8 cellular contexts compared by ENCODE assay signal in the genomic region with DNA sequence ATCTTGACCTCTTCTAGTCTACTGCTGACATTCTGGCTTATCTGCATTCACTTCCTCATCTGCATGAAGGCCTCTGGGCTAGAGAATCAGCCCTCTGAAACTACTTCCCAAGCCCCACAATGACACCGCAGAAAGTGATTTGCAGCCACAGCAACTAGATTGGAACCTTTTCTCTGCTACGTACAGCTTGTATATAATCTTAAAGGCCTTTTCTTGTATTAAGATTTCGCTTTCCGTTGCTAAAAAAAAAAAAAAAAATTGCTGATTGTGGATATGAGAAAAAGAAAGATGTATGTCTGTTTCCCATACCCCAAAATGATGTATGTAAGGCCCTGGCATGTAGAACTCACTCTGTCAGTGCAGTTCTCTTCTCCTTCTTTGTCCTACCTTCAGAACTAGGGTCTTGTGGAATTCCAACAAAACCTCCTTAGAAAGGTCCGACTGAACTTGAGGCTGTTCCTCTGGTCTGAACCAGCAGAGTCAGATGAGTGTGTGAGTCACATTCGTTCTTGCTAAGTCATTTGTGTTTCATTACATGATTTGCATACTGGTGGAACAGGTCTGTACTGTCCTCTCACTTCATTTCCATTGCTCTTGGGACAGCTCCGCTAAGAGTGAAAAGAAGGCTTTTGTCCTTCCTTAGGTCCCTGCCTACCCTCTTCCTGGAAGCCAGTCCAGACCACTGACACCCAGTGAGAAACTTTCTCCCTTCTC.
DNase-seq lines count a peak whose midpoint lies in the region; ATAC-seq and TF ChIP-seq lines count a peak whose summit lies in the region.

No MANE protein-coding gene starts in this region.

- H3K4me3 ChIP-seq in hepatocyte (no peak overlapping the region), tibial nerve (no peak overlapping the region)

- peaks cover 27% of the 10 kb centered on the region for H3K4me1 ChIP-seq in hepatocyte (ENCODE audit: insufficient read depth)
- peaks cover 0 to 65% (median 13%) of the 10 kb centered on the region in 4 donors for H3K4me1 ChIP-seq in tibial nerve

- H4K20me1 ChIP-seq in hepatocyte (ENCODE audit: insufficient read depth, poor library complexity, severe bottlenecking) = peaks cover 24% of the 10 kb centered on the region

- H3K4me3 Mint-ChIP-seq in glutamatergic neuron (ENCODE audit: unreplicated experiment) = no peak overlapping the region

- H3K27me3 Mint-ChIP-seq in glutamatergic neuron (ENCODE audit: unreplicated experiment) = peaks cover 5% of the 10 kb centered on the region

- H3K9me3 ChIP-seq in hepatocyte (ENCODE audit: low read depth) = no peaks in the 10 kb centered on the region
- no peaks in the 10 kb centered on the region for H3K9me3 ChIP-seq in tibial nerve

- WGBS in hepatocyte (ENCODE audit: low lambda C conversion rate, missing lambda C conversion rate) = 64% methylated on average over 7 of the region's 7 CpGs
- 60 to 61% methylated on average over 7 of the region's 7 CpGs for WGBS in tibial nerve, 2 donors

- H3K9me3 Mint-ChIP-seq in glutamatergic neuron (ENCODE audit: unreplicated experiment) = peaks cover 2% of the 10 kb centered on the region

- H2AFZ ChIP-seq in hepatocyte = no peak overlapping the region

- H3K36me3 ChIP-seq in hepatocyte (replicated peaks; ENCODE audit: insufficient read depth, low read depth) (no peaks in the 10 kb centered on the region), tibial nerve (peaks cover 0 to 45% (median 0%) of the 10 kb centered on the region in 3 donors)

- no peak overlapping the region for H3K27ac Mint-ChIP-seq in glutamatergic neuron (ENCODE audit: unreplicated experiment)

- H3K27me3 ChIP-seq in hepatocyte (no peaks in the 10 kb centered on the region), tibial nerve (no peaks in the 10 kb centered on the region)

- peak overlapping the region; percentile 55 for H3K4me2 ChIP-seq in hepatocyte

- no peak for TF ChIP-seq POLR2A in tibial nerve (IDR thresholded peaks at IDR 0.05)

- peak in 1 of 2 donors; percentile 37 for TF ChIP-seq EP300 in tibial nerve (IDR thresholded peaks at IDR 0.05)

- no peaks in the 10 kb centered on the region for H3K36me3 Mint-ChIP-seq in glutamatergic neuron (ENCODE audit: unreplicated experiment)

- DNase-seq in SKM-1 treated with dmso at 0.1 percent for 144 hours (lab: John Stamatoyannopoulos, UW; ENCODE audit: unreplicated experiment) (peak; percentile 53), hepatocyte (ENCODE audit: low spot score) (peak; percentile 81), tibial nerve (ENCODE audit: low spot score in 2 of 2) (no peak), glutamatergic neuron (no peak), SW480 (ENCODE audit: low spot score) (no peak)

- H3K4me1 Mint-ChIP-seq in glutamatergic neuron (ENCODE audit: low read depth, unreplicated experiment) = peaks cover 32% of the 10 kb centered on the region

- no peaks in the 10 kb centered on the region for H3K9me2 ChIP-seq in hepatocyte (replicated peaks; ENCODE audit: insufficient read depth)

- H3K79me2 ChIP-seq in hepatocyte = peaks cover 73% of the 10 kb centered on the region

- ATAC-seq in GM19452 (IDR thresholded peaks at IDR 0.05; ENCODE audit: unreplicated experiment) (peak; percentile 91), HG03439 (IDR thresholded peaks at IDR 0.05; ENCODE audit: unreplicated experiment) (peak; percentile 91)

- TF ChIP-seq CTCF in C4-2B (conservative IDR thresholded peaks at IDR 0.05) (no peak), hepatocyte (IDR thresholded peaks at IDR 0.05; ENCODE audit: poor library complexity) (no peak), tibial nerve (IDR thresholded peaks at IDR 0.05) (no peak), glutamatergic neuron (IDR thresholded peaks at IDR 0.05; ENCODE audit: partially characterized antibody, unreplicated experiment) (no peak)

- peak overlapping the region; percentile 30; the same call in 1 of the 2 replicates for H3K27ac ChIP-seq in C4-2B
- peak overlapping the region; percentile 91 for H3K27ac ChIP-seq in hepatocyte
- peak overlapping the region in 3 of 4 donors; percentile 1 to 60 (median 52) for H3K27ac ChIP-seq in tibial nerve

Comparison
In these comparisons a context has a peak if more than half of its experiments do, and no peak if none do; other contexts are left out.
1. H3K27ac ChIP-seq: peak in every context shown above with its lines; median percentile 91 in hepatocyte; 52 in tibial nerve; 30 in C4-2B.
2. DNase-seq: peak in SKM-1 treated with dmso at 0.1 percent for 144 hours (single experiment) and hepatocyte (single experiment); none in tibial nerve (0 of 2), glutamatergic neuron (single experiment) and SW480 (single experiment).